18 cellular contexts compared by ENCODE assay signal in genomic region chr18:4748975-4749374, GRCh38.
DNase-seq lines count a peak whose midpoint lies in the region; ATAC-seq, FAIRE-seq and TF ChIP-seq lines count a peak whose summit lies in the region.
"Had no signal": no experiment of that assay in that cellular context is flagged by ENCODE, and none has a peak within 500 bp of the region (broad histone marks: within the 10 kb centered on the region; RNA-seq: fewer than 3 reads in every experiment).

No MANE protein-coding gene starts in this region.

- no peak for FAIRE-seq in H1 (lab: Jason Lieb, UNC)
- FAIRE-seq: A549, GM12891, GM19239 had no signal

- WGBS in H1 (ENCODE audit: extremely low coverage in 1 of 2, insufficient coverage in 1 of 2, insufficient read length in 1 of 2, insufficient replicate concordance in 2 of 2, low coverage in 1 of 2, low lambda C conversion rate in 2 of 2, missing lambda C conversion rate in 1 of 2), 2 experiments: 81% methylated on average over 5 of the region's 5 CpGs; no CpG with 5 or more reads in 1 of the 2 experiments
- 80% methylated on average over 5 of the region's 5 CpGs for WGBS in aorta, 2 donors
- 69% methylated on average over 5 of the region's 5 CpGs for WGBS in prostate gland

- H3K4me1 ChIP-seq in H1 (replicated peaks in 1 of 4; ENCODE audit: control insufficient read depth in 3 of 4, insufficient read depth in 4 of 4, low read length in 3 of 4) (no peaks in the 10 kb centered on the region), aorta (ENCODE audit: control insufficient read depth in 1 of 2, insufficient read depth in 2 of 2, low read length in 2 of 2) (no peaks in the 10 kb centered on the region), prostate gland (replicated peaks) (no peaks in the 10 kb centered on the region)
- H3K4me1 ChIP-seq: A549, BLaER1, Caco-2 had no signal

- no peak overlapping the region for H3K9ac ChIP-seq in H1 (replicated peaks in 1 of 4; ENCODE audit: extremely low read depth in 1 of 4, low read depth in 3 of 4, low read length in 3 of 4)
- H3K9ac ChIP-seq: BLaER1 had no signal

- H3K23ac ChIP-seq in H1 (ENCODE audit: insufficient read length): no peak overlapping the region

- H3K79me1 ChIP-seq in H1 (ENCODE audit: low read depth, low read length): no peaks in the 10 kb centered on the region

- no peak overlapping the region for H2BK5ac ChIP-seq in H1 (ENCODE audit: low read depth, low read length)

- H3K79me2 ChIP-seq in H1 (ENCODE audit: control insufficient read depth in 1 of 2, insufficient read depth in 2 of 2, low read length in 2 of 2): no peaks in the 10 kb centered on the region

- H4K91ac ChIP-seq in H1 (replicated peaks; ENCODE audit: insufficient read length, low read length): no peak overlapping the region

- DNase-seq in NCI-H1694 (lab: John Stamatoyannopoulos, UW) (peak; percentile 4), NCI-H524 (lab: John Stamatoyannopoulos, UW) (peak; percentile 39 to 76), H1 (ENCODE audit: low read depth in 1 of 2, low spot score in 2 of 2) (no peak), aorta (no peak), prostate gland (ENCODE audit: low spot score) (no peak), putamen (ENCODE audit: low spot score) (no peak), AG08395 (ENCODE audit: low spot score) (no peak)
- DNase-seq: AML-193; Caco-2; CD8-positive, alpha-beta memory T cell; DMS79; H7; IMR-90; KBM-7 had no signal

- H3K36me3 ChIP-seq in H1 (ENCODE audit: control insufficient read depth in 2 of 4, insufficient read depth in 4 of 4, low read length in 3 of 4) (no peaks in the 10 kb centered on the region), aorta (ENCODE audit: control insufficient read depth in 1 of 2, insufficient read depth in 2 of 2, low read length in 1 of 2) (no peaks in the 10 kb centered on the region), prostate gland (no peaks in the 10 kb centered on the region)
- H3K36me3 ChIP-seq: BLaER1 had no signal

- no peak overlapping the region for H3K14ac ChIP-seq in H1 (ENCODE audit: insufficient read length)

- no peak overlapping the region for H2BK120ac ChIP-seq in H1 (replicated peaks; ENCODE audit: low read depth, low read length)

- intact Hi-C loops in aorta (cut with DNase I): no loop called here
- intact Hi-C loops in prostate gland (cut with DNase I): no loop called here

- no peak overlapping the region for H3K4me2 ChIP-seq in H1 (ENCODE audit: insufficient read depth in 1 of 2, low read depth in 2 of 2, low read length in 2 of 2)
- H3K4me2 ChIP-seq: A549, BLaER1 had no signal

- H3K27me3 ChIP-seq in H1 (replicated peaks in 1 of 4; ENCODE audit: control insufficient read depth in 3 of 4, extremely low read depth in 1 of 4, insufficient read depth in 3 of 4, low read length in 3 of 4) (no peaks in the 10 kb centered on the region), aorta (ENCODE audit: control insufficient read depth in 1 of 2, insufficient read depth in 2 of 2, low read length in 1 of 2) (no peaks in the 10 kb centered on the region), prostate gland (replicated peaks; ENCODE audit: insufficient read depth) (no peaks in the 10 kb centered on the region)
- H3K27me3 ChIP-seq: BLaER1 had no signal

- H4K20me1 ChIP-seq in H1 (replicated peaks in 1 of 2; ENCODE audit: control insufficient read depth in 1 of 2, insufficient read depth in 2 of 2, low read length in 2 of 2): no peaks in the 10 kb centered on the region
- H4K20me1 ChIP-seq: BLaER1 had no signal

- peak; percentile 2 to 16; a peak in 1 of 4 replicates for TF ChIP-seq RAD21 in H1 (IDR thresholded peaks at IDR 0.05 in 1 of 2, conservative IDR thresholded peaks at IDR 0.05 in 1 of 2; ENCODE audit: low read depth in 2 of 2, low read length in 2 of 2)

- no peaks in the 10 kb centered on the region for H3K23me2 ChIP-seq in H1 (ENCODE audit: low read depth, low read length)

- ATAC-seq in aorta (ENCODE audit: low FRiP score): peak; percentile 46
- ATAC-seq: A549 had no signal

- H3K4me3 ChIP-seq in H1 (ENCODE audit: extremely low read depth in 1 of 4, insufficient read depth in 2 of 4, low read depth in 3 of 4, low read length in 4 of 4) (no peak overlapping the region), aorta (ENCODE audit: low read length in 2 of 2) (no peak overlapping the region), prostate gland (no peak overlapping the region)
- H3K4me3 ChIP-seq: A549, BLaER1 had no signal

- H3K4ac ChIP-seq in H1 (replicated peaks; ENCODE audit: insufficient read length, low read depth, low read length): no peak overlapping the region

- H3K27ac ChIP-seq in H1 (ENCODE audit: low read depth, low read length) (no peak overlapping the region), aorta (ENCODE audit: low read depth in 1 of 2, low read length in 2 of 2) (no peak overlapping the region), prostate gland (no peak overlapping the region)
- H3K27ac ChIP-seq: A549, BLaER1 had no signal

- no peak overlapping the region for H2AK5ac ChIP-seq in H1 (ENCODE audit: low read depth, low read length)

- H2AFZ ChIP-seq in H1 (ENCODE audit: low read length): no peak overlapping the region

- no peak for TF ChIP-seq EP300 in H1 (IDR thresholded peaks at IDR 0.05; ENCODE audit: borderline replicate concordance in 1 of 2, low read depth in 2 of 2, low read length in 2 of 2)

- TF ChIP-seq POLR2A in H1 (IDR thresholded peaks at IDR 0.05; ENCODE audit: control extremely low read depth in 1 of 2, low read depth in 2 of 2, low read length in 2 of 2): no peak
- no peak for TF ChIP-seq POLR2A in prostate gland (IDR thresholded peaks at IDR 0.05)

- no peak overlapping the region for H3K56ac ChIP-seq in H1 (replicated peaks; ENCODE audit: insufficient read length, low read depth, low read length)

- no peak overlapping the region for H3K18ac ChIP-seq in H1 (ENCODE audit: extremely low read depth, low read length)

- H4K8ac ChIP-seq in H1 (ENCODE audit: extremely low read depth, insufficient read depth, low read length): no peak overlapping the region

- H3K9me3 ChIP-seq in H1 (ENCODE audit: insufficient read depth in 2 of 2, low read depth in 1 of 2, low read length in 1 of 2): 0 out of 4 replicates have a peak, but pooled peaks cover 0 to 3% of the 10 kb centered on the region in 2 experiments
- H3K9me3 ChIP-seq in aorta (ENCODE audit: control insufficient read depth, low read length): peaks cover 1% of the 10 kb centered on the region
- H3K9me3 ChIP-seq in prostate gland: no peaks in the 10 kb centered on the region
- H3K9me3 ChIP-seq: A549 had no signal

- H2BK15ac ChIP-seq in H1 (ENCODE audit: low read length): no peak overlapping the region

- CTCF ChIA-PET in H1 (lab: Charles Lee; ENCODE audit: partially characterized antibody): interaction anchor here (0.6 to 1.3 kb wide), 3 partner anchors 17 to 1314 kb away, joined by 3 to 4 read pairs (median 3); no protein-coding TSS in a partner anchor

- H2BK12ac ChIP-seq in H1 (ENCODE audit: low read depth, low read length): no peak overlapping the region

- POLR2A ChIA-PET in H1 (lab: Charles Lee; ENCODE audit: partially characterized antibody): no interaction called here

- H4K5ac ChIP-seq in H1 (ENCODE audit: insufficient read length, low read depth, low read length): no peak overlapping the region

- TF ChIP-seq CTCF in H1 (IDR thresholded peaks at IDR 0.05; ENCODE audit: control extremely low read depth in 1 of 3, insufficient read depth in 1 of 3, low read depth in 1 of 3, low read length in 3 of 3) (no peak), prostate gland (IDR thresholded peaks at IDR 0.05) (no peak)

- no peak overlapping the region for H2BK20ac ChIP-seq in H1 (ENCODE audit: low read length)

TF ChIP-seq in H1, 55 proteins besides CTCF, POLR2A, EP300 and RAD21:
- TF ChIP-seq EGR1 (IDR thresholded peaks at IDR 0.05; ENCODE audit: borderline replicate concordance, low read depth, low read length) (no peak), MAX (IDR thresholded peaks at IDR 0.05) (no peak), RNF2 (IDR thresholded peaks at IDR 0.05; ENCODE audit: borderline replicate concordance, low read depth, low read length, missing control alignments, poor library complexity, severe bottlenecking) (no peak), TAF1 (IDR thresholded peaks at IDR 0.05; ENCODE audit: low read depth, low read length) (no peak), ASH2L (IDR thresholded peaks at IDR 0.05; ENCODE audit: low read length) (no peak), E2F6 (IDR thresholded peaks at IDR 0.05) (no peak), CHD1 (IDR thresholded peaks at IDR 0.05; ENCODE audit: low read depth, low read length) (no peak), SUZ12 (IDR thresholded peaks at IDR 0.05; ENCODE audit: low read length) (no peak), KDM1A (IDR thresholded peaks at IDR 0.05; ENCODE audit: borderline replicate concordance, low read length) (no peak), CHD2 (IDR thresholded peaks at IDR 0.05; ENCODE audit: low read length) (no peak), JUN (IDR thresholded peaks at IDR 0.05; ENCODE audit: low read depth, low read length) (no peak), MAFK (IDR thresholded peaks at IDR 0.05; ENCODE audit: low read depth, low read length) (no peak), SAP30 (IDR thresholded peaks at IDR 0.05; ENCODE audit: insufficient read depth, insufficient replicate concordance, low read length) (no peak), SP1 (IDR thresholded peaks at IDR 0.05; ENCODE audit: low read depth, low read length) (no peak), FOSL1 (IDR thresholded peaks at IDR 0.05; ENCODE audit: insufficient read depth, low read depth, low read length) (no peak), ATF2 (IDR thresholded peaks at IDR 0.05; ENCODE audit: low read length) (no peak)

Comparison
In these comparisons a context has a peak if more than half of its experiments do, and no peak if none do; other contexts are left out.
1. DNase-seq: peak in NCI-H1694 (single experiment) and NCI-H524 (2 of 2); none in H1 (0 of 2), aorta (0 of 2), prostate gland (single experiment), putamen (single experiment) and AG08395 (single experiment).